In genomic region chr2:130529545-130529944, GRCh38 we compare ENCODE assay signal across 14 cellular contexts. TPM values are rescaled to one million over a fixed set of nuclear protein-coding genes. Genes with fewer than 3 reads are reported as not detected.
"Had no signal": no experiment of that assay in that cellular context is flagged by ENCODE, and none has a peak within 500 bp of the region (broad histone marks: within the 10 kb centered on the region; RNA-seq: fewer than 3 reads in every experiment).

No MANE protein-coding gene starts in this region.

RNA-seq across cellular contexts. Expression of gene CFC1B, which starts 8.5 kb away (rescaled TPM):
- total RNA-seq: subcutaneous adipose tissue, suprapubic skin, temporal lobe, testis, thoracic aorta, thyroid gland, tibial nerve, transverse colon, upper lobe of left lung, upper lobe of right lung, ureter, urinary bladder, vagina had no signal
- polyA plus RNA-seq: thymus, urinary bladder had no signal

RNA-seq across cellular contexts. Expression of gene POTEI, which starts 20.4 kb away (rescaled TPM):
- total RNA-seq: subcutaneous adipose tissue, suprapubic skin, thoracic aorta, tibial nerve, upper lobe of right lung, ureter, vagina had no signal
- polyA plus RNA-seq: urinary bladder had no signal
